ENCODE assay signal across 17 cellular contexts in genomic region chrX:149699761-149700160, GRCh38. TPM values are rescaled to one million over a fixed set of nuclear protein-coding genes. Genes with fewer than 3 reads are reported as not detected.
A peak's percentile ranks its signal among the peaks of the same experiment; 100 is the strongest.
DNase-seq lines count a peak whose midpoint lies in the region; ATAC-seq, FAIRE-seq and TF ChIP-seq lines count a peak whose summit lies in the region.
"Had no signal": no experiment of that assay in that cellular context is flagged by ENCODE, and none has a peak within 500 bp of the region (broad histone marks: within the 10 kb centered on the region; RNA-seq: fewer than 3 reads in every experiment).

No MANE protein-coding gene starts in this region.

- in situ Hi-C loops in KBM-7 (cut with MboI; ENCODE audit: low pct_unique_long_range_greater_than_20kb, low sequenced_read_pairs) = no loop called here
- in situ Hi-C loops in K562 (cut with MboI) = no loop called here

- BruUV-seq in OCI-LY7 (replicated peaks; lab: Mats Ljungman, UMichigan) (no TSS peak), K562 (replicated peaks; lab: Mats Ljungman, UMichigan) (no TSS peak)

- no peak for TF ChIP-seq POLR2A in K562 (conservative IDR thresholded peaks at IDR 0.05)
- no peak for TF ChIP-seq POLR2A in adrenal gland (IDR thresholded peaks at IDR 0.05)

- ATAC-seq in K562 = no peak

- H3K27me3 ChIP-seq in K562 (ENCODE audit: control insufficient read depth in 2 of 2, insufficient read depth in 2 of 2, low read length in 2 of 2) = no peaks in the 10 kb centered on the region
- no peaks in the 10 kb centered on the region for H3K27me3 ChIP-seq in adrenal gland
- H3K27me3 ChIP-seq: SJCRH30 had no signal

- no peak overlapping the region for H3K9ac ChIP-seq in K562 (ENCODE audit: insufficient read depth in 1 of 2, low read depth in 2 of 2, low read length in 2 of 2)
- H3K9ac ChIP-seq: GM23248 had no signal

- H3K36me3 ChIP-seq in OCI-LY7 (ENCODE audit: insufficient read depth, low read length) (no peaks in the 10 kb centered on the region), K562 (ENCODE audit: control insufficient read depth, insufficient read depth, low read length) (no peaks in the 10 kb centered on the region), adrenal gland (replicated peaks in 1 of 2) (no peaks in the 10 kb centered on the region)
- H3K36me3 ChIP-seq: SJCRH30 had no signal

- no peaks in the 10 kb centered on the region for H3K9me2 ChIP-seq in OCI-LY7 (ENCODE audit: insufficient read depth, low read length)

- FAIRE-seq in K562 (lab: Jason Lieb, UNC) = no peak

- H3K9me3 ChIP-seq in OCI-LY7 (ENCODE audit: low read length) = no peaks in the 10 kb centered on the region
- H3K9me3 ChIP-seq in K562 (replicated peaks; ENCODE audit: control insufficient read depth, insufficient read depth, low read depth, low read length) = no peaks in the 10 kb centered on the region
- H3K9me3 ChIP-seq in adrenal gland (replicated peaks in 1 of 3) = no peaks in the 10 kb centered on the region
- H3K9me3 ChIP-seq: SJCRH30 had no signal

- POLR2A ChIA-PET in OCI-LY7 (lab: Charles Lee) (interaction anchor here (0.5 kb wide), 2 partner anchors 98 to 450 kb away, joined by 3 read pairs; no protein-coding TSS in a partner anchor), K562 (lab: Yijun Ruan, JAX) (interaction anchor here (0.8 kb wide), 1 partner anchor 195 kb away, joined by 3 read pairs; the partner anchor contains the start of gene IDS)

- H3K9me1 ChIP-seq in K562 (ENCODE audit: control insufficient read depth, insufficient read depth, low read length) = no peaks in the 10 kb centered on the region

- H2AFZ ChIP-seq in OCI-LY7 (ENCODE audit: low read length) (no peak overlapping the region), K562 (ENCODE audit: low read depth, low read length) (no peak overlapping the region)
- H2AFZ ChIP-seq: GM23248 had no signal

- H3K79me2 ChIP-seq in OCI-LY7 (ENCODE audit: insufficient read depth, low read depth, low read length) (no peaks in the 10 kb centered on the region), K562 (ENCODE audit: control insufficient read depth, insufficient read depth, low read length) (no peaks in the 10 kb centered on the region)

- no peaks in the 10 kb centered on the region for H3K4me1 ChIP-seq in OCI-LY7 (ENCODE audit: insufficient read depth, low read length, poor library complexity, severe bottlenecking)
- no peaks in the 10 kb centered on the region for H3K4me1 ChIP-seq in K562 (replicated peaks in 1 of 2; ENCODE audit: control insufficient read depth in 2 of 2, insufficient read depth in 2 of 2, low read length in 2 of 2)
- no peaks in the 10 kb centered on the region for H3K4me1 ChIP-seq in adrenal gland (replicated peaks in 1 of 2)
- H3K4me1 ChIP-seq: SJCRH30 had no signal

- no peak overlapping the region for H3K27ac ChIP-seq in OCI-LY7 (ENCODE audit: low read depth, low read length, poor library complexity, severe bottlenecking)
- no peak overlapping the region for H3K27ac ChIP-seq in K562 (ENCODE audit: extremely low read depth, low read depth, low read length)
- H3K27ac ChIP-seq in adrenal gland = no peak overlapping the region
- H3K27ac ChIP-seq: GM23248, SJCRH30 had no signal

- CTCF ChIA-PET in OCI-LY7 (lab: Charles Lee; ENCODE audit: unreplicated experiment) (no interaction called here), K562 (lab: Yijun Ruan, JAX; ENCODE audit: low intra/inter-chr PET ratio) (no interaction called here)

- DNase-seq in CMK (ENCODE audit: low read depth) (peak; percentile 8), KBM-7 (peak; percentile 64), OCI-LY7 (ENCODE audit: low spot score) (peak; percentile 1), K562 (ENCODE audit: extremely low read depth in 1 of 4, low spot score in 3 of 4) (no peak), NCI-H187 (lab: John Stamatoyannopoulos, UW) (no peak), adrenal gland (no peak)
- no peak for DNase-seq in effector CD4-positive, alpha-beta T cell
- DNase-seq: ACHN; CD4-positive, CD25-positive, alpha-beta regulatory T cell; DMS79; GM23248; NCI-H1048; NCI-H146; NCI-H2107; SJCRH30; T-helper 1 cell had no signal

- intact Hi-C loops in OCI-LY7 (cut with micrococcal nuclease; ENCODE audit: unreplicated experiment) = loop anchor here (5.0 kb wide), 1 partner anchor 387 kb away; no protein-coding TSS in a partner anchor
- intact Hi-C loops in K562 (cut with micrococcal nuclease) = no loop called here
- intact Hi-C loops in adrenal gland (cut with DNase I) = no loop called here

- no peaks in the 10 kb centered on the region for H4K20me1 ChIP-seq in OCI-LY7 (ENCODE audit: insufficient read depth, low read length)
- no peaks in the 10 kb centered on the region for H4K20me1 ChIP-seq in K562 (replicated peaks; ENCODE audit: control insufficient read depth, insufficient read depth, low read length)

- H3K4me2 ChIP-seq in OCI-LY7 (ENCODE audit: low read length) = no peak overlapping the region
- H3K4me2 ChIP-seq in K562 (ENCODE audit: insufficient read depth, low read length) = no peak overlapping the region

- TF ChIP-seq CTCF in OCI-LY7 (conservative IDR thresholded peaks at IDR 0.05; ENCODE audit: low read length) (no peak), K562 (IDR thresholded peaks at IDR 0.05 in 2 of 3, conservative IDR thresholded peaks at IDR 0.05 in 1 of 3; ENCODE audit: insufficient read depth in 2 of 3, low read depth in 1 of 3, low read length in 3 of 3) (no peak), adrenal gland (IDR thresholded peaks at IDR 0.05) (no peak)

- WGBS in K562 (ENCODE audit: insufficient coverage, low coverage, missing lambda C conversion rate) = 0% methylated on average over 1 of the region's 2 CpGs
- WGBS in adrenal gland, 4 donors = 65 to 79% (median 69%) methylated on average over 2 of the region's 2 CpGs

- no peak for TF ChIP-seq RAD21 in K562 (CRISPR knock-in tag; conservative IDR thresholded peaks at IDR 0.05 in 1 of 2, IDR thresholded peaks at IDR 0.05 in 1 of 2)

- H3K4me3 ChIP-seq in OCI-LY7 (ENCODE audit: low read depth, low read length, poor library complexity, severe bottlenecking) (no peak overlapping the region), K562 (no peak overlapping the region), adrenal gland (no peak overlapping the region)
- H3K4me3 ChIP-seq: GM23248, SJCRH30 had no signal

- TF ChIP-seq EP300 in K562 (IDR thresholded peaks at IDR 0.05; ENCODE audit: low read length) = no peak

TF ChIP-seq in K562, 482 proteins besides CTCF, POLR2A, EP300 and RAD21:
- TF ChIP-seq LEF1 (IDR thresholded peaks at IDR 0.05) (no peak), SPI1 (IDR thresholded peaks at IDR 0.05; ENCODE audit: borderline replicate concordance, low read depth, low read length) (peak; percentile 79), DPF2 (IDR thresholded peaks at IDR 0.05) (no peak), ZNF444 (CRISPR knock-in tag; IDR thresholded peaks at IDR 0.05) (no peak), PCBP2 (IDR thresholded peaks at IDR 0.05; ENCODE audit: low read depth, low read length, poor library complexity, severe bottlenecking) (no peak), KDM2B (CRISPR knock-in tag; IDR thresholded peaks at IDR 0.05) (no peak)

RNA-seq across cellular contexts. Expression of gene MAGEA11, which starts 12.1 kb away (rescaled TPM):
- total RNA-seq in OCI-LY7 (2014; rRNA removed; shearing (Covaris generic)) = not detected in 2 replicates
- not detected in 2 replicates for total RNA-seq in OCI-LY7 (2022)
- not detected in 2 replicates for total RNA-seq in K562 (2011; cell fraction: chromatin; rRNA removed; ENCODE audit: low replicate concordance)
- total RNA-seq in K562 (2011; cell fraction: nucleolus; rRNA removed) = not detected in 2 replicates
- total RNA-seq in K562 (2011; cell fraction: nucleoplasm; rRNA removed) = not detected in 2 replicates
- not detected in 2 replicates for total RNA-seq in K562 (2014; rRNA removed)
- not detected in 2 replicates for total RNA-seq in K562 (2014; rRNA removed; fragmentation: Illumina TruSeq; extraction: Trizol)
- not detected in 2 replicates for total RNA-seq in K562 (2015; rRNA removed; fragmentation: Illumina TruSeq; extraction: Trizol)
- 0.11 TPM in 1 of 2 replicates, not detected in the other for total RNA-seq in K562 (2021)
- polyA plus RNA-seq in K562 (2011; rRNA removed) = 0.11 and 0.18 TPM in 2 replicates
- 0.07 TPM in 2 replicates for polyA plus RNA-seq in K562 (2011; cell fraction: cytosol; rRNA removed)
- polyA plus RNA-seq in K562 (2011; cell fraction: nucleus; rRNA removed) = 0.10 TPM in 2 replicates
- 0.14 TPM in 1 of 2 replicates, not detected in the other for polyA plus RNA-seq in K562 (2012)
- polyA plus RNA-seq in K562 (2014; fragmentation: Illumina TruSeq; extraction: Trizol) = not detected in 2 replicates
- under 1 TPM in 1 of 2 experiments, not detected in 1; 0.04 TPM for polyA plus RNA-seq in K562 (2014; fragmentation: Nextera tagmentation; extraction: Ambion mirVana)
- polyA plus RNA-seq in K562 (2014; rRNA removed) = not detected in 2 replicates
- 0.28 TPM in 1 of 2 replicates, not detected in the other for polyA minus RNA-seq in K562 (2011; rRNA and poly(A)+ RNA removed)
- polyA minus RNA-seq in K562 (2011; cell fraction: cytosol; rRNA and poly(A)+ RNA removed) = not detected in 2 replicates
- 0.13 TPM in 1 of 2 replicates, not detected in the other for polyA minus RNA-seq in K562 (2011; cell fraction: nucleus; rRNA and poly(A)+ RNA removed)
- total RNA-seq in adrenal gland = not detected
- not detected for polyA plus RNA-seq in adrenal gland
- total RNA-seq: CD4-positive, CD25-positive, alpha-beta regulatory T cell; G401; GM23248; SJCRH30 had no signal
- polyA plus RNA-seq: CD4-positive, CD25-positive, alpha-beta regulatory T cell; GM23248 had no signal

Comparison
In these comparisons a context has a peak if more than half of its experiments do, and no peak if none do; other contexts are left out.
1. DNase-seq: peak in CMK (single experiment), KBM-7 (single experiment) and OCI-LY7 (single experiment); none in K562 (0 of 4), effector CD4-positive, alpha-beta T cell (single experiment), NCI-H187 (0 of 2) and adrenal gland (0 of 7).